Comparison of ENCODE assay signal across 8 cellular contexts in the genomic region with DNA sequence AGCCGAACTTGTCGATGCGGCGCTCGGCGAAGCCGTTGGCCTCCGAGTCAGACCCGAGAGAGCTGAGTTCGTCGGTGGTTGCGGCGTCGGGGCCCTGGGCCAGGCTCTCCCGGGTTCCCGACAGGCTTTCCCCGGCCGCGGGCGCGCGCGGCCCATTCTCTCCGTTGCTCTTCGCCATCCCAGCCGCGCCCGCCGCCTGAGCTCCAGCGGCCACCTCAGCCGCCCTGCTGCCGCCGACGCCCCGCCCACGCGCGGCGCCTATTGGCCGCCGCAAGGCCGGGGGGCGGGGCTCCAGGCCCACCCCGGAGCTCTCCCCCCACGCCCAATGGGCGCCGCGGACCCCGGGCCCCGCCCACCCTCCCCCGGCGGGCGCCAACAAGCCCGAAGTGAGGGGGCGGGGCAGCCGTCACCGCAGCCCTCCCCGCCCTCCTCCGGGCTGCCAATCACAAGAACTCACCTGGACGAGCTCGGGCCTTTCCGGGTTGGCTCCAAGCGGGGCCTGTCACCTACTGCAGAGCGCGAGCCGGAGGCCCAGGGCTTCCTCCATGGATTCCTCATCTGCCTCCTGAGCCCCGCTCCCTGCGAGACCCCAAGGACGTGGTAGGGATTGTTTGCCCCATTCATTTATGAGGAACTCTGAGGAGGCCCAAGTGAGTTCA. TPM values are rescaled to one million over a fixed set of nuclear protein-coding genes. Genes with fewer than 3 reads are reported as not detected.
DNase-seq lines count a peak whose midpoint lies in the region; ATAC-seq and TF ChIP-seq lines count a peak whose summit lies in the region.

A gene with protein sequence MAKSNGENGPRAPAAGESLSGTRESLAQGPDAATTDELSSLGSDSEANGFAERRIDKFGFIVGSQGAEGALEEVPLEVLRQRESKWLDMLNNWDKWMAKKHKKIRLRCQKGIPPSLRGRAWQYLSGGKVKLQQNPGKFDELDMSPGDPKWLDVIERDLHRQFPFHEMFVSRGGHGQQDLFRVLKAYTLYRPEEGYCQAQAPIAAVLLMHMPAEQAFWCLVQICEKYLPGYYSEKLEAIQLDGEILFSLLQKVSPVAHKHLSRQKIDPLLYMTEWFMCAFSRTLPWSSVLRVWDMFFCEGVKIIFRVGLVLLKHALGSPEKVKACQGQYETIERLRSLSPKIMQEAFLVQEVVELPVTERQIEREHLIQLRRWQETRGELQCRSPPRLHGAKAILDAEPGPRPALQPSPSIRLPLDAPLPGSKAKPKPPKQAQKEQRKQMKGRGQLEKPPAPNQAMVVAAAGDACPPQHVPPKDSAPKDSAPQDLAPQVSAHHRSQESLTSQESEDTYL (minus strand): TSS at position 238 of the 659 bp plus-strand sequence. CDS start 60 bp downstream, at position 178.

- ATAC-seq in DND-41 (ENCODE audit: insufficient read depth, low read depth): peak; percentile 72
- peak; percentile 89 to 90 for ATAC-seq in naive B cell (ENCODE audit: low read depth in 2 of 2)
- peak; percentile 92 for ATAC-seq in stimulated activated effector memory CD8-positive, alpha-beta T cell treated with anti-CD3 and anti-CD28 coated beads, Interleukin-12 subunit alpha, Interleukin-12 subunit beta, amount 100 ng/mL, for 72 hours

- peak within 1 kb of the TSS; percentile 89 for H2AFZ ChIP-seq in DND-41 (ENCODE audit: low read depth, low read length)
- peak within 1 kb of the TSS; percentile 74 for H2AFZ ChIP-seq in GM23248
- H2AFZ ChIP-seq in fibroblast of lung (ENCODE audit: low read length): peak within 1 kb of the TSS; percentile 74

- H3K27me3 Mint-ChIP-seq in naive B cell: no peaks in the 10 kb centered on the region

- no peaks in the 10 kb centered on the region for H3K27me3 ChIP-seq in DND-41 (ENCODE audit: insufficient read depth, low read length, poor library complexity)
- H3K27me3 ChIP-seq in GM23248 (replicated peaks; ENCODE audit: insufficient read depth): no peaks in the 10 kb centered on the region
- H3K27me3 ChIP-seq in fibroblast of lung (ENCODE audit: control insufficient read depth, insufficient read depth, low read length): no peaks in the 10 kb centered on the region

- no peaks in the 10 kb centered on the region for H3K9me2 ChIP-seq in GM23248 (ENCODE audit: insufficient read depth)

- 1 to 2% methylated on average over 33 to 57 of the region's 69 CpGs for WGBS in GM23248 (ENCODE audit: low coverage in 1 of 2, low lambda C conversion rate in 2 of 2, missing lambda C conversion rate in 2 of 2), 2 experiments

- H3K4me1 Mint-ChIP-seq in naive B cell: peaks cover 39 to 54% (median 50%) of the 10 kb centered on the region in 3 donors
- H3K4me1 Mint-ChIP-seq in stimulated activated effector memory CD8-positive, alpha-beta T cell treated with anti-CD3 and anti-CD28 coated beads, Interleukin-12 subunit alpha, Interleukin-12 subunit beta, amount 100 ng/mL, for 72 hours: peaks cover 46% of the 10 kb centered on the region

- H3K9ac ChIP-seq in DND-41 (ENCODE audit: low read depth, low read length) (peak within 1 kb of the TSS; percentile 86), GM23248 (peak within 1 kb of the TSS; percentile 91), fibroblast of lung (ENCODE audit: insufficient read depth, low read length) (peak within 1 kb of the TSS; percentile 82)

- H3K9me3 Mint-ChIP-seq in naive B cell: no peaks in the 10 kb centered on the region
- no peaks in the 10 kb centered on the region for H3K9me3 Mint-ChIP-seq in stimulated activated effector memory CD8-positive, alpha-beta T cell treated with anti-CD3 and anti-CD28 coated beads, Interleukin-12 subunit alpha, Interleukin-12 subunit beta, amount 100 ng/mL, for 72 hours

- H3K27ac Mint-ChIP-seq in naive B cell: peak within 1 kb of the TSS; percentile 78 to 98 (median 92)
- peak within 1 kb of the TSS; percentile 93 for H3K27ac Mint-ChIP-seq in stimulated activated effector memory CD8-positive, alpha-beta T cell treated with anti-CD3 and anti-CD28 coated beads, Interleukin-12 subunit alpha, Interleukin-12 subunit beta, amount 100 ng/mL, for 72 hours

- peaks cover 55% of the 10 kb centered on the region for H3K4me1 ChIP-seq in DND-41 (ENCODE audit: insufficient read depth, low read length)
- peaks cover 18% of the 10 kb centered on the region for H3K4me1 ChIP-seq in GM23248 (ENCODE audit: insufficient read depth)
- H3K4me1 ChIP-seq in fibroblast of lung (ENCODE audit: control insufficient read depth, extremely low read depth, insufficient read depth, low read length): peaks cover 12% of the 10 kb centered on the region

- H4K20me1 ChIP-seq in DND-41 (ENCODE audit: insufficient read depth, low read length) (peaks cover 25% of the 10 kb centered on the region), GM23248 (ENCODE audit: insufficient read depth) (no peaks in the 10 kb centered on the region), fibroblast of lung (ENCODE audit: control insufficient read depth, extremely low read depth, insufficient read depth, low read length) (peaks cover 2% of the 10 kb centered on the region)

- H3K4me2 ChIP-seq in DND-41 (ENCODE audit: insufficient read depth, low read length) (peak within 1 kb of the TSS; percentile 98), GM23248 (ENCODE audit: unreplicated experiment) (peak within 1 kb of the TSS; percentile 94), fibroblast of lung (ENCODE audit: extremely low read depth, insufficient read depth, low read length) (peak within 1 kb of the TSS; percentile 89)

- H3F3A ChIP-seq in GM23248 (ENCODE audit: insufficient read depth): peaks cover 34% of the 10 kb centered on the region

- H3K27ac ChIP-seq in DND-41 (ENCODE audit: low read length): peak within 1 kb of the TSS; percentile 74
- peak within 1 kb of the TSS; percentile 79 for H3K27ac ChIP-seq in GM23248
- peak within 1 kb of the TSS; percentile 67 for H3K27ac ChIP-seq in fibroblast of lung (ENCODE audit: insufficient read depth, low read length)

- no peaks in the 10 kb centered on the region for H3K9me3 ChIP-seq in DND-41 (ENCODE audit: insufficient read depth, low read length, severe bottlenecking)
- H3K9me3 ChIP-seq in GM23248 (ENCODE audit: low read depth): no peaks in the 10 kb centered on the region
- no peaks in the 10 kb centered on the region for H3K9me3 ChIP-seq in fibroblast of lung (ENCODE audit: control insufficient read depth, insufficient read depth, low read depth, low read length)

- peak within 1 kb of the TSS; percentile 86 to 95 (median 89) for H3K4me3 Mint-ChIP-seq in naive B cell
- H3K4me3 Mint-ChIP-seq in stimulated activated effector memory CD8-positive, alpha-beta T cell treated with anti-CD3 and anti-CD28 coated beads, Interleukin-12 subunit alpha, Interleukin-12 subunit beta, amount 100 ng/mL, for 72 hours: peak within 1 kb of the TSS; percentile 89

- TF ChIP-seq CTCF in DND-41 (IDR thresholded peaks at IDR 0.05; ENCODE audit: borderline replicate concordance, extremely low read depth, low read length, poor library complexity, severe bottlenecking): no peak
- no peak for TF ChIP-seq CTCF in fibroblast of lung (conservative IDR thresholded peaks at IDR 0.05 in 1 of 2, IDR thresholded peaks at IDR 0.05 in 1 of 2; ENCODE audit: low read depth in 1 of 2, low read length in 2 of 2)

- H3K79me2 ChIP-seq in DND-41 (ENCODE audit: insufficient read depth, low read length): peaks cover 49% of the 10 kb centered on the region
- peaks cover 36% of the 10 kb centered on the region for H3K79me2 ChIP-seq in GM23248 (ENCODE audit: insufficient read depth)
- H3K79me2 ChIP-seq in fibroblast of lung (ENCODE audit: control insufficient read depth, insufficient read depth, low read length): peaks cover 10% of the 10 kb centered on the region

- H3K4me3 ChIP-seq in DND-41 (ENCODE audit: low read depth in 1 of 2, low read length in 2 of 2) (peak within 1 kb of the TSS; percentile 85 to 94; a peak in 3 of 4 replicates), GM23248 (peak within 1 kb of the TSS; percentile 79), fibroblast of lung (replicated peaks in 1 of 4; ENCODE audit: control extremely low read depth in 1 of 4, insufficient read depth in 1 of 4, low read depth in 3 of 4, low read length in 4 of 4) (peak within 1 kb of the TSS; percentile 65 to 79 (median 74))

- in situ Hi-C loops in GM23248 (cut with MboI): no loop called here

- DNase-seq in DND-41 (peak; percentile 93), GM23248 (peak; percentile 97), Kasumi-1 (lab: John Stamatoyannopoulos, UW) (peak; percentile 85 to 86), RPMI7951 (ENCODE audit: low read depth) (peak; percentile 85), fibroblast of lung (ENCODE audit: low read depth in 2 of 2) (peak; percentile 80 to 87), naive B cell (peak; percentile 92)
- peak; percentile 84 to 94 for DNase-seq in activated T-helper 1 cell treated with anti-CD3 and anti-CD28 coated beads, Interleukin-2, amount 50 U/mL, for 16 hours (ENCODE audit: low read depth in 1 of 2, low spot score in 1 of 2)
- DNase-seq in stimulated activated effector memory CD8-positive, alpha-beta T cell treated with anti-CD3 and anti-CD28 coated beads, Interleukin-12 subunit alpha, Interleukin-12 subunit beta, amount 100 ng/mL, for 72 hours (ENCODE audit: low spot score in 2 of 2): peak; percentile 79 to 92

- H3K36me3 ChIP-seq in DND-41 (ENCODE audit: insufficient read depth, low read length): peaks cover 39% of the 10 kb centered on the region
- no peaks in the 10 kb centered on the region for H3K36me3 ChIP-seq in GM23248 (ENCODE audit: low read depth)
- H3K36me3 ChIP-seq in fibroblast of lung (ENCODE audit: control insufficient read depth, insufficient read depth, low read length): peaks cover 1% of the 10 kb centered on the region

- peaks cover 0 to 7% of the 10 kb centered on the region in 2 donors for H3K36me3 Mint-ChIP-seq in naive B cell
- peaks cover 52% of the 10 kb centered on the region for H3K36me3 Mint-ChIP-seq in stimulated activated effector memory CD8-positive, alpha-beta T cell treated with anti-CD3 and anti-CD28 coated beads, Interleukin-12 subunit alpha, Interleukin-12 subunit beta, amount 100 ng/mL, for 72 hours

RNA-seq across cellular contexts. Expression of the gene that starts here (rescaled TPM):
- total RNA-seq in GM23248 (2014; rRNA removed; shearing (Covaris generic)): 16.9 and 26.3 TPM in 2 replicates
- polyA plus RNA-seq in GM23248 (2016; fragmentation: Nextera tagmentation; extraction: Ambion mirVana) (21.9 and 22.3 TPM in 2 replicates), fibroblast of lung (9.2 and 10.8 TPM in 2 replicates), naive B cell (ENCODE audit: low read depth in 6 of 6) (10 to 100 TPM; 39.9 to 54.0 (median 40.7) TPM)
- 18.5 and 23.2 TPM in 2 replicates for total RNA-seq in RPMI7951 (2014; rRNA removed; shearing (Covaris generic))
- total RNA-seq in fibroblast of lung: 8.5 and 11.7 TPM in 2 replicates
- polyA plus RNA-seq in fibroblast of lung (2012): 13.8 and 15.5 TPM in 2 replicates
- polyA minus RNA-seq in fibroblast of lung (ENCODE audit: low replicate concordance): 25.0 and 31.5 TPM in 2 replicates

Comparison
In these comparisons a context has a peak if more than half of its experiments do, and no peak if none do; other contexts are left out.
1. Peak in every context shown above with its lines: DNase-seq, ATAC-seq, H3K4me3 ChIP-seq and H3K27ac ChIP-seq.